9 cellular contexts compared by ENCODE assay signal in the genomic region with DNA sequence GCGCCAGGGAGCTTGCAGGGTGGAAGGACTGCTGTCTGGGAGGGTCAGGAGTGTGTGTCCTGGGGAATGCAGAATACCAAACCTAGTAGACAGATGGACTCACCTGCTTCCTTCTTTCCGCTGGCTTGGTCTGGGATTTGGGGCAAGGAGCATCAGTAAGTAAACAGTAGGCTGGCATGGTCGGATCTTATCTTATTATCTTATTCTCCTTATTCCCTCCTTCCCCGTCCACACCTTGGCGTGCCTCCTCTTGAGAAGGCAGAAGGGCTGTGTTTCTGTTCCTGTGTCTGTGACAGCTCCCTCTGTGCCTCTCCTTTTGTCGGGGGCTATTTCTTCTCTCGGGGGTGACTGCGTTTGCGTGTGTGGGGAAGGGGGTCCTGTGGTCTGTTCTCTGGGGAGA. TPM values are rescaled to one million over a fixed set of nuclear protein-coding genes. Genes with fewer than 3 reads are reported as not detected.
DNase-seq lines count a peak whose midpoint lies in the region; ATAC-seq and TF ChIP-seq lines count a peak whose summit lies in the region.
"Had no signal": no experiment of that assay in that cellular context is flagged by ENCODE, and none has a peak within 500 bp of the region (broad histone marks: within the 10 kb centered on the region; RNA-seq: fewer than 3 reads in every experiment).

No MANE protein-coding gene starts in this region.

- TF ChIP-seq POLR2A in prostate gland (IDR thresholded peaks at IDR 0.05) = no peak
- TF ChIP-seq POLR2A in heart left ventricle (IDR thresholded peaks at IDR 0.05) = no peak

- peak overlapping the region; percentile 78 for H3K4me3 ChIP-seq in PC-9
- H3K4me3 ChIP-seq in fibroblast of villous mesenchyme (ENCODE audit: low read depth, low read length) = peak overlapping the region; percentile 42
- peak overlapping the region in 1 of 2 donors; percentile 21 for H3K4me3 ChIP-seq in prostate gland
- no peak overlapping the region for H3K4me3 ChIP-seq in heart left ventricle
- no peak overlapping the region for H3K4me3 ChIP-seq in MG63

- POLR2A ChIA-PET in PC-9 (lab: Charles Lee; ENCODE audit: unreplicated experiment) = interaction anchor here (0.6 to 4.0 kb wide), 11 partner anchors 24 to 456 kb away, joined by 3 to 51 read pairs (median 10); no protein-coding TSS in a partner anchor

- peak overlapping the region; percentile 56 for H3K4me2 ChIP-seq in H9 (ENCODE audit: insufficient read depth, insufficient read length, low read length)
- H3K4me2 ChIP-seq in PC-9 = peak overlapping the region; percentile 100

- CTCF ChIA-PET in PC-9 (lab: Charles Lee) = interaction anchor here (0.6 to 3.7 kb wide), 16 partner anchors 13 to 667 kb away, joined by 3 to 23 read pairs (median 4); a partner anchor contains a TSS

- no peak overlapping the region for H2BK120ac ChIP-seq in H9 (ENCODE audit: low read depth, low read length, poor library complexity, severe bottlenecking)

- H2BK15ac ChIP-seq in H9 (ENCODE audit: low read depth, low read length) = no peak overlapping the region

- H3K36me3 ChIP-seq in PC-9 (ENCODE audit: low read depth) = no peaks in the 10 kb centered on the region
- H3K36me3 ChIP-seq in prostate gland = no peaks in the 10 kb centered on the region
- no peaks in the 10 kb centered on the region for H3K36me3 ChIP-seq in heart left ventricle
- H3K36me3 ChIP-seq in MG63 = no peaks in the 10 kb centered on the region

- H2BK12ac ChIP-seq in H9 (ENCODE audit: insufficient read length, low read depth, low read length) = no peak overlapping the region

- no peak for ATAC-seq in heart left ventricle

- no peaks in the 10 kb centered on the region for H3K79me1 ChIP-seq in H9 (ENCODE audit: insufficient read depth, low read depth, low read length, poor library complexity, severe bottlenecking)

- H4K20me1 ChIP-seq in H9 (ENCODE audit: control insufficient read depth, insufficient read depth, insufficient read length) (no peaks in the 10 kb centered on the region), PC-9 (ENCODE audit: insufficient read depth) (no peaks in the 10 kb centered on the region)

- H3K4me3 Mint-ChIP-seq in H9 = peak overlapping the region; percentile 55 to 80

- H4K8ac ChIP-seq in H9 (replicated peaks; ENCODE audit: insufficient read length, low read depth, low read length) = no peak overlapping the region

- H2BK5ac ChIP-seq in H9 (ENCODE audit: insufficient read length, low read length) = no peak overlapping the region

- TF ChIP-seq CTCF in H9 (conservative IDR thresholded peaks at IDR 0.05) (no peak), PC-9 (conservative IDR thresholded peaks at IDR 0.05) (no peak), fibroblast of villous mesenchyme (IDR thresholded peaks at IDR 0.05; ENCODE audit: insufficient read depth, low read depth, low read length) (no peak), prostate gland (IDR thresholded peaks at IDR 0.05) (no peak), heart left ventricle (IDR thresholded peaks at IDR 0.05) (no peak)

- DNase-seq in H9 = no peak
- DNase-seq in PC-9 = peak; percentile 63 to 83
- DNase-seq in fibroblast of villous mesenchyme (ENCODE audit: low read depth) = no peak
- DNase-seq in prostate gland (ENCODE audit: low spot score) = no peak
- no peak for DNase-seq in NOMO-1 treated with dmso at 0.1 percent for 144 hours (lab: John Stamatoyannopoulos, UW; ENCODE audit: unreplicated experiment)
- no peak for DNase-seq in heart left ventricle
- no peak for DNase-seq in MG63
- DNase-seq in epidermal melanocyte (ENCODE audit: insufficient read length, low spot score) = no peak

- peaks cover 2% of the 10 kb centered on the region for H3K27me3 ChIP-seq in H9 (ENCODE audit: insufficient read depth, low read length)
- no peaks in the 10 kb centered on the region for H3K27me3 ChIP-seq in PC-9 (ENCODE audit: insufficient read depth, low read depth)
- no peaks in the 10 kb centered on the region for H3K27me3 ChIP-seq in prostate gland (replicated peaks; ENCODE audit: insufficient read depth)
- peaks cover 0 to 33% (median 3%) of the 10 kb centered on the region in 9 donors for H3K27me3 ChIP-seq in heart left ventricle
- H3K27me3 ChIP-seq in MG63 = no peaks in the 10 kb centered on the region

- no peak overlapping the region for H4K91ac ChIP-seq in H9 (ENCODE audit: insufficient read length, low read depth, low read length)

- no peaks in the 10 kb centered on the region for H3K9me3 ChIP-seq in H9 (ENCODE audit: control insufficient read depth, low read depth, low read length)
- H3K9me3 ChIP-seq in PC-9 (ENCODE audit: insufficient read depth, low read depth) = no peaks in the 10 kb centered on the region
- no peaks in the 10 kb centered on the region for H3K9me3 ChIP-seq in prostate gland
- no peaks in the 10 kb centered on the region for H3K9me3 ChIP-seq in heart left ventricle
- H3K9me3 ChIP-seq in MG63 = no peaks in the 10 kb centered on the region

- H3K27me3 Mint-ChIP-seq in H9 (ENCODE audit: low read depth) = peaks cover 60% of the 10 kb centered on the region

- H3K23ac ChIP-seq in H9 (ENCODE audit: insufficient read length, low read depth, low read length) = no peak overlapping the region

- peaks cover 46% of the 10 kb centered on the region for H3F3A ChIP-seq in PC-9 (ENCODE audit: insufficient read depth, low read depth)

- no peak overlapping the region for H3K9ac ChIP-seq in H9 (ENCODE audit: extremely low read depth, insufficient read length, low read length)

- no peak overlapping the region for H3T11ph ChIP-seq in H9 (ENCODE audit: low read length)

- H3K27ac Mint-ChIP-seq in H9 = no peak overlapping the region

- no peak overlapping the region for H3K27ac ChIP-seq in H9 (ENCODE audit: insufficient read length, low read depth, low read length)
- peak overlapping the region; percentile 100 for H3K27ac ChIP-seq in PC-9
- H3K27ac ChIP-seq in prostate gland = peak overlapping the region; percentile 78 to 82
- H3K27ac ChIP-seq in heart left ventricle = no peak overlapping the region

- no peaks in the 10 kb centered on the region for H3K9me3 Mint-ChIP-seq in H9

- no peak overlapping the region for H2BK20ac ChIP-seq in H9 (ENCODE audit: low read depth, low read length, poor library complexity, severe bottlenecking)

- H4K5ac ChIP-seq in H9 (ENCODE audit: insufficient read length, low read depth, low read length) = no peak overlapping the region

- H3K23me2 ChIP-seq in H9 (ENCODE audit: insufficient read length, low read depth, low read length, poor library complexity, severe bottlenecking) = peaks cover 5% of the 10 kb centered on the region

- no peak overlapping the region for H2AK5ac ChIP-seq in H9 (ENCODE audit: insufficient read length, low read length)

- no peak overlapping the region for H3K4ac ChIP-seq in H9 (ENCODE audit: low read depth, low read length)

- no CpG with 5 or more reads among the region's 9 CpGs for WGBS in H9 (ENCODE audit: extremely low coverage, insufficient read length, low lambda C conversion rate)
- WGBS in prostate gland = 21% methylated on average over 9 of the region's 9 CpGs
- 43 to 57% (median 48%) methylated on average over 9 of the region's 9 CpGs for WGBS in heart left ventricle, 4 donors

- no peak overlapping the region for H3K14ac ChIP-seq in H9 (ENCODE audit: insufficient read depth, low read length)

- H3K56ac ChIP-seq in H9 (ENCODE audit: insufficient read length, low read depth, low read length) = no peak overlapping the region

- no peak overlapping the region for H3K18ac ChIP-seq in H9 (ENCODE audit: insufficient read length, low read depth, low read length)

- H3K36me3 Mint-ChIP-seq in H9 (ENCODE audit: insufficient read depth in 1 of 3, low read depth in 3 of 3) = no peaks in the 10 kb centered on the region

- intact Hi-C loops in PC-9 (cut with micrococcal nuclease; ENCODE audit: unreplicated experiment) (loop anchor here (2.0 kb wide), 2 partner anchors 26 to 34 kb away; no protein-coding TSS in a partner anchor), prostate gland (cut with DNase I) (loop anchor here (5.0 kb wide), 2 partner anchors 49 to 121 kb away; no protein-coding TSS in a partner anchor), heart left ventricle (cut with DNase I) (loop anchor here in 6 of 10 donors (2.0 to 10.0 kb wide), 6 partner anchors 54 to 122 kb away; no protein-coding TSS in a partner anchor)

- peak overlapping the region; percentile 70 for H2AFZ ChIP-seq in H9 (ENCODE audit: low read length)
- no peak overlapping the region; the same call in 1 of the 2 replicates for H2AFZ ChIP-seq in PC-9

- H3K4me1 ChIP-seq in H9 (ENCODE audit: insufficient read depth, low read length) = no peaks in the 10 kb centered on the region
- peaks cover 58% of the 10 kb centered on the region for H3K4me1 ChIP-seq in PC-9 (replicated peaks; ENCODE audit: insufficient read depth)
- H3K4me1 ChIP-seq in prostate gland (replicated peaks) = peaks cover 5% of the 10 kb centered on the region
- peaks cover 0 to 29% (median 11%) of the 10 kb centered on the region in 12 donors for H3K4me1 ChIP-seq in heart left ventricle

- no peaks in the 10 kb centered on the region for H3K79me2 ChIP-seq in H9 (ENCODE audit: insufficient read depth, low read length)
- H3K79me2 ChIP-seq in PC-9 (ENCODE audit: low read depth) = no peaks in the 10 kb centered on the region

- no TSS peak for BruUV-seq in PC-9 (replicated peaks; lab: Mats Ljungman, UMichigan)

- no peaks in the 10 kb centered on the region for H3K9me2 ChIP-seq in PC-9 (ENCODE audit: insufficient read depth)

- H3K4me1 Mint-ChIP-seq in H9 = peaks cover 8 to 10% of the 10 kb centered on the region in 2 experiments

RNA-seq across cellular contexts. Expression of a gene that starts 4.1 kb away (rescaled TPM):
- total RNA-seq in H9 (2021) (not detected in 2 replicates), PC-9 (2021) (2.7 and 5.7 TPM in 2 replicates), fibroblast of villous mesenchyme (under 0.01 TPM in 1 of 2 replicates, not detected in the other), prostate gland (under 1 TPM; 0.27 to 0.85 TPM), heart left ventricle (not detected)
- polyA plus RNA-seq in heart left ventricle = not detected
- 13.3 and 13.6 TPM in 2 replicates for total RNA-seq in MG63 (2014; rRNA removed; shearing (Covaris generic); ENCODE audit: low replicate concordance)

RNA-seq across cellular contexts. Expression of a gene that starts 12.8 kb away (rescaled TPM):
- total RNA-seq in H9 (2021) (not detected in 2 replicates), PC-9 (2021) (2.5 and 4.3 TPM in 2 replicates), fibroblast of villous mesenchyme (not detected in 2 replicates), prostate gland (1 to 10 TPM in 1 of 2 donors, not detected in 1; 1.7 TPM), heart left ventricle (not detected)
- polyA plus RNA-seq in heart left ventricle = not detected
- total RNA-seq in MG63 (2014; rRNA removed; shearing (Covaris generic); ENCODE audit: low replicate concordance) = 2.2 and 3.8 TPM in 2 replicates

RNA-seq across cellular contexts. Expression of a gene that starts 42.7 kb away (rescaled TPM):
- not detected in 2 replicates for total RNA-seq in H9 (2021)
- total RNA-seq in PC-9 (2021) = 0.43 TPM in 1 of 2 replicates, not detected in the other
- not detected in 2 replicates for total RNA-seq in fibroblast of villous mesenchyme
- total RNA-seq in prostate gland = under 1 TPM in 1 of 2 donors, not detected in 1; 0.74 TPM
- total RNA-seq in heart left ventricle = not detected
- not detected for polyA plus RNA-seq in heart left ventricle
- total RNA-seq in MG63 (2014; rRNA removed; shearing (Covaris generic); ENCODE audit: low replicate concordance) = not detected in 2 replicates
- total RNA-seq: T-helper 2 cell treated with Interferon-gamma antibody and Interleukin-4, amounts not matched to agents 100 ng/mL and 5 ng/mL, for 36 hours had no signal

RNA-seq across cellular contexts. Expression of a gene that starts 45.5 kb away (rescaled TPM):
- 8.9 and 10.0 TPM in 2 replicates for total RNA-seq in H9 (2021)
- 3,783 and 4,555 TPM in 2 replicates for total RNA-seq in PC-9 (2021)
- total RNA-seq in fibroblast of villous mesenchyme = 20.6 and 36.7 TPM in 2 replicates
- total RNA-seq in prostate gland = 100 to 1,000 TPM in 1 of 2 donors, 10 to 100 TPM in 1; 53.1 to 151 TPM
- 10 to 100 TPM in 1 of 9 donors, 1 to 10 TPM in 4, under 1 TPM in 2, not detected in 2; 0.20 to 56.7 (median 3.6) TPM for total RNA-seq in heart left ventricle
- under 1 TPM in 1 of 2 donors, not detected in 1; 0.76 TPM for polyA plus RNA-seq in heart left ventricle
- 163 and 302 TPM in 2 replicates for total RNA-seq in MG63 (2014; rRNA removed; shearing (Covaris generic); ENCODE audit: low replicate concordance)

Comparison
In these comparisons a context has a peak if more than half of its experiments do, and no peak if none do; other contexts are left out.
1. DNase-seq: peak in PC-9 (2 of 2); none in H9 (single experiment), fibroblast of villous mesenchyme (single experiment), prostate gland (single experiment), NOMO-1 treated with dmso at 0.1 percent for 144 hours (single experiment), heart left ventricle (0 of 5), MG63 (single experiment) and epidermal melanocyte (single experiment).
2. H3K27ac ChIP-seq: peak in PC-9 (single experiment) and prostate gland (2 of 2); none in H9 (single experiment) and heart left ventricle (0 of 12).
3. H3K4me3 ChIP-seq: peak in PC-9 (single experiment) and fibroblast of villous mesenchyme (single experiment); none in heart left ventricle (0 of 12) and MG63 (single experiment).